In genomic region chr4:184949020-184949419, GRCh38 we compare ENCODE assay signal across 14 cellular contexts.
DNase-seq lines count a peak whose midpoint lies in the region; ATAC-seq and TF ChIP-seq lines count a peak whose summit lies in the region.
"Had no signal": no experiment of that assay in that cellular context is flagged by ENCODE, and none has a peak within 500 bp of the region (broad histone marks: within the 10 kb centered on the region; RNA-seq: fewer than 3 reads in every experiment).

No MANE protein-coding gene starts in this region.

- H3K4me2 ChIP-seq in trophoblast cell (ENCODE audit: low read length): no peak overlapping the region

- intact Hi-C loops in spleen (cut with DNase I; ENCODE audit: low total_unique reads): no loop called here

- no peak overlapping the region for H2AFZ ChIP-seq in trophoblast cell (ENCODE audit: insufficient read depth, low read length, poor library complexity)

- H3K18ac ChIP-seq in trophoblast cell (ENCODE audit: low read length): no peak overlapping the region

- DNase-seq in activated CD8-positive, alpha-beta memory T cell treated with anti-CD3 and anti-CD28 coated beads for 24 hours: peak; percentile 5
- DNase-seq in activated CD8-positive, alpha-beta memory T cell treated with anti-CD3 and anti-CD28 coated beads, Interleukin-2, amount 50 U/mL, for 48 hours: no peak
- DNase-seq in left lobe of liver (ENCODE audit: low spot score): no peak
- DNase-seq in trophoblast cell: peak; percentile 30 to 60
- DNase-seq in NCI-H774 (lab: John Stamatoyannopoulos, UW): no peak
- DNase-seq in omental fat pad (ENCODE audit: low spot score): no peak
- no peak for DNase-seq in HCEC 1CT
- DNase-seq in spleen: no peak
- DNase-seq: Calu3; CD4-positive, CD25-positive, alpha-beta regulatory T cell; DMS 273 treated with DMSO at 0.1 percent for 48 hours; GOT3; H9 had no signal

- no peak for TF ChIP-seq POLR2A in spleen (IDR thresholded peaks at IDR 0.05)

- H3K4me3 ChIP-seq in trophoblast cell (ENCODE audit: low read depth, low read length): no peak overlapping the region
- no peak overlapping the region for H3K4me3 ChIP-seq in spleen

- peak overlapping the region; percentile 18 for H3K23ac ChIP-seq in trophoblast cell (ENCODE audit: low read length)

- H3K4ac ChIP-seq in trophoblast cell (ENCODE audit: low read depth, low read length): no peak overlapping the region

- H3K79me1 ChIP-seq in trophoblast cell (ENCODE audit: low read length): no peaks in the 10 kb centered on the region

- no peak overlapping the region for H2AK5ac ChIP-seq in trophoblast cell (ENCODE audit: low read length)

- H3K27me3 ChIP-seq in trophoblast cell (ENCODE audit: insufficient read depth, low read length): no peaks in the 10 kb centered on the region
- peaks cover 0 to 28% (median 0%) of the 10 kb centered on the region in 7 donors for H3K27me3 ChIP-seq in spleen (replicated peaks in 1 of 7)

- H3K27ac ChIP-seq in trophoblast cell (ENCODE audit: low read depth, low read length) (no peak overlapping the region), spleen (no peak overlapping the region)
- H3K27ac ChIP-seq: 22Rv1 had no signal

- no peak overlapping the region for H3K14ac ChIP-seq in trophoblast cell (ENCODE audit: low read length)

- H3K9me3 ChIP-seq in trophoblast cell (ENCODE audit: insufficient read depth, low read depth, low read length) (peaks cover 2% of the 10 kb centered on the region), spleen (no peaks in the 10 kb centered on the region)

- no peak overlapping the region for H2BK5ac ChIP-seq in trophoblast cell (ENCODE audit: low read depth, low read length, poor library complexity)

- H3K36me3 ChIP-seq in trophoblast cell (ENCODE audit: control insufficient read depth in 1 of 2, insufficient read depth in 2 of 2, low read length in 2 of 2) (no peaks in the 10 kb centered on the region), spleen (no peaks in the 10 kb centered on the region)

- peak; percentile 35 for ATAC-seq in left lobe of liver
- ATAC-seq in omental fat pad (ENCODE audit: low FRiP score): no peak

- H4K91ac ChIP-seq in trophoblast cell (ENCODE audit: low read depth, low read length): no peak overlapping the region

- no peak overlapping the region for H4K12ac ChIP-seq in trophoblast cell (ENCODE audit: low read depth, low read length)

- H3K9ac ChIP-seq in trophoblast cell (ENCODE audit: low read length): no peak overlapping the region

- H3K79me2 ChIP-seq in trophoblast cell (ENCODE audit: control insufficient read depth, insufficient read depth, low read length, poor library complexity): no peaks in the 10 kb centered on the region

- no peak overlapping the region for H2BK120ac ChIP-seq in trophoblast cell (ENCODE audit: insufficient read depth, low read length, poor library complexity)

- H4K8ac ChIP-seq in trophoblast cell (ENCODE audit: low read depth, low read length): no peak overlapping the region

- TF ChIP-seq CTCF in omental fat pad (IDR thresholded peaks at IDR 0.05) (no peak), spleen (IDR thresholded peaks at IDR 0.05 in 8 of 11, conservative IDR thresholded peaks at IDR 0.05 in 3 of 11) (no peak)

- H2BK12ac ChIP-seq in trophoblast cell (ENCODE audit: low read length): no peak overlapping the region

- WGBS in trophoblast cell (ENCODE audit: extremely low coverage, insufficient coverage, insufficient read length): no CpG with 5 or more reads among the region's 3 CpGs
- 61 to 77% (median 71%) methylated on average over 3 of the region's 3 CpGs for WGBS in spleen, 5 donors

- no peaks in the 10 kb centered on the region for H3K4me1 ChIP-seq in trophoblast cell (ENCODE audit: control insufficient read depth in 1 of 2, insufficient read depth in 2 of 2, low read length in 2 of 2)
- no peaks in the 10 kb centered on the region for H3K4me1 ChIP-seq in spleen

Comparison
In these comparisons a context has a peak if more than half of its experiments do, and no peak if none do; other contexts are left out.
1. DNase-seq: peak in activated CD8-positive, alpha-beta memory T cell treated with anti-CD3 and anti-CD28 coated beads for 24 hours (single experiment) and trophoblast cell (2 of 2); none in activated CD8-positive, alpha-beta memory T cell treated with anti-CD3 and anti-CD28 coated beads, Interleukin-2, amount 50 U/mL, for 48 hours (single experiment), left lobe of liver (single experiment), NCI-H774 (single experiment), omental fat pad (single experiment), HCEC 1CT (single experiment) and spleen (single experiment).